Comparison of ENCODE assay signal across 1 cellular context in genomic region chr17:75877752-75878173, GRCh38.
TF ChIP-seq lines count a peak whose summit lies in the region.

No MANE protein-coding gene starts in this region.

TF ChIP-seq in HepG2, 621 proteins besides CTCF, POLR2A, EP300 and RAD21 (continued from another document and continues in another):
- TF ChIP-seq ZNF275 (CRISPR knock-in tag; IDR thresholded peaks at IDR 0.05; ENCODE audit: borderline replicate concordance) (no peak; the same call in none of the 2 replicates), ZKSCAN5 (CRISPR knock-in tag; IDR thresholded peaks at IDR 0.05) (no peak), RFXAP (CRISPR knock-in tag; IDR thresholded peaks at IDR 0.05; ENCODE audit: borderline replicate concordance) (peak; percentile 17; the same call in 1 of the 2 replicates), GATAD2A (CRISPR knock-in tag; IDR thresholded peaks at IDR 0.05) (no peak), ZNF10 (CRISPR knock-in tag; IDR thresholded peaks at IDR 0.05; ENCODE audit: borderline replicate concordance, low read depth) (no peak), CREB3 (CRISPR knock-in tag; IDR thresholded peaks at IDR 0.05) (peak; percentile 75), ZNF232 (CRISPR knock-in tag; IDR thresholded peaks at IDR 0.05; ENCODE audit: borderline replicate concordance) (no peak), ZNF747 (CRISPR knock-in tag; IDR thresholded peaks at IDR 0.05; ENCODE audit: borderline replicate concordance) (no peak; the same call in 1 of the 2 replicates), NAIF1 (CRISPR knock-in tag; IDR thresholded peaks at IDR 0.05; ENCODE audit: borderline replicate concordance) (no peak), TOPORS (CRISPR knock-in tag; IDR thresholded peaks at IDR 0.05) (peak; percentile 90), TBL1XR1 (IDR thresholded peaks at IDR 0.05; ENCODE audit: borderline replicate concordance, low read length, partially characterized antibody) (peak; percentile 55), AGO2 (optimal IDR thresholded peaks at IDR 0.05; ENCODE audit: low read depth, low read length) (peak; percentile 98), ZNF780A (CRISPR knock-in tag; IDR thresholded peaks at IDR 0.05) (no peak), AKAP8 (CRISPR knock-in tag; IDR thresholded peaks at IDR 0.05) (peak; percentile 93; the same call in 1 of the 2 replicates), RCOR2 (CRISPR knock-in tag; IDR thresholded peaks at IDR 0.05) (no peak), NFKBIZ (CRISPR knock-in tag; IDR thresholded peaks at IDR 0.05) (no peak), TERF1 (CRISPR knock-in tag; IDR thresholded peaks at IDR 0.05) (peak; percentile 70; the same call in 1 of the 2 replicates), SETDB1 (CRISPR knock-in tag; IDR thresholded peaks at IDR 0.05; ENCODE audit: borderline replicate concordance) (no peak), GZF1 (CRISPR knock-in tag; IDR thresholded peaks at IDR 0.05) (no peak), RFX1 (IDR thresholded peaks at IDR 0.05) (no peak), ZNF749 (CRISPR knock-in tag; IDR thresholded peaks at IDR 0.05; ENCODE audit: borderline replicate concordance) (peak; percentile 77; the same call in 1 of the 2 replicates), IRF1 (CRISPR knock-in tag; IDR thresholded peaks at IDR 0.05; ENCODE audit: low read depth) (0 out of 2 replicates have a peak, but pooled peaks have one; percentile 74), MTERF4 (CRISPR knock-in tag; IDR thresholded peaks at IDR 0.05) (peak; percentile 75; the same call in 1 of the 2 replicates), HNRNPLL (IDR thresholded peaks at IDR 0.05; ENCODE audit: low read depth, low read length, poor library complexity, severe bottlenecking) (peak; percentile 98), ZNF670 (CRISPR knock-in tag; IDR thresholded peaks at IDR 0.05; ENCODE audit: borderline replicate concordance) (no peak), NCOR1 (IDR thresholded peaks at IDR 0.05; ENCODE audit: borderline replicate concordance, low read length) (no peak; the same call in 1 of the 2 replicates), FOXM1 (CRISPR knock-in tag; IDR thresholded peaks at IDR 0.05) (peak; percentile 48; the same call in 1 of the 2 replicates), PAXIP1 (CRISPR knock-in tag; conservative IDR thresholded peaks at IDR 0.05) (no peak), ZNF383 (CRISPR knock-in tag; IDR thresholded peaks at IDR 0.05; ENCODE audit: borderline replicate concordance) (peak; percentile 81; the same call in 1 of the 2 replicates), ZNF800 (CRISPR knock-in tag; IDR thresholded peaks at IDR 0.05) (peak; percentile 95), ZNF615 (CRISPR knock-in tag; IDR thresholded peaks at IDR 0.05; ENCODE audit: borderline replicate concordance) (no peak), ZNF619 (CRISPR knock-in tag; IDR thresholded peaks at IDR 0.05) (no peak), ZNF879 (CRISPR knock-in tag; IDR thresholded peaks at IDR 0.05) (peak; percentile 36; the same call in 1 of the 2 replicates), ZNF282 (IDR thresholded peaks at IDR 0.05; ENCODE audit: partially characterized antibody) (no peak), HOXA5 (CRISPR knock-in tag; IDR thresholded peaks at IDR 0.05) (peak; percentile 28; the same call in 1 of the 2 replicates), BHLHE40 (IDR thresholded peaks at IDR 0.05; ENCODE audit: low read length) (peak; percentile 55), ZNF251 (CRISPR knock-in tag; IDR thresholded peaks at IDR 0.05) (no peak), ZNF652 (CRISPR knock-in tag; IDR thresholded peaks at IDR 0.05; ENCODE audit: borderline replicate concordance, low read depth) (no peak), GABPB1 (CRISPR knock-in tag; IDR thresholded peaks at IDR 0.05) (0 out of 2 replicates have a peak, but pooled peaks have one; percentile 7), ZBTB39 (CRISPR knock-in tag; IDR thresholded peaks at IDR 0.05) (no peak), NBN (conservative IDR thresholded peaks at IDR 0.05) (no peak), HCFC1 (IDR thresholded peaks at IDR 0.05; ENCODE audit: low read depth, low read length) (no peak)
- TF ChIP-seq, protein P1, sequence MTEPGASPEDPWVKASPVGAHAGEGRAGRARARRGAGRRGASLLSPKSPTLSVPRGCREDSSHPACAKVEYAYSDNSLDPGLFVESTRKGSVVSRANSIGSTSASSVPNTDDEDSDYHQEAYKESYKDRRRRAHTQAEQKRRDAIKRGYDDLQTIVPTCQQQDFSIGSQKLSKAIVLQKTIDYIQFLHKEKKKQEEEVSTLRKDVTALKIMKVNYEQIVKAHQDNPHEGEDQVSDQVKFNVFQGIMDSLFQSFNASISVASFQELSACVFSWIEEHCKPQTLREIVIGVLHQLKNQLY (CRISPR knock-in tag; IDR thresholded peaks at IDR 0.05), result no peak
- TF ChIP-seq, protein P2, sequence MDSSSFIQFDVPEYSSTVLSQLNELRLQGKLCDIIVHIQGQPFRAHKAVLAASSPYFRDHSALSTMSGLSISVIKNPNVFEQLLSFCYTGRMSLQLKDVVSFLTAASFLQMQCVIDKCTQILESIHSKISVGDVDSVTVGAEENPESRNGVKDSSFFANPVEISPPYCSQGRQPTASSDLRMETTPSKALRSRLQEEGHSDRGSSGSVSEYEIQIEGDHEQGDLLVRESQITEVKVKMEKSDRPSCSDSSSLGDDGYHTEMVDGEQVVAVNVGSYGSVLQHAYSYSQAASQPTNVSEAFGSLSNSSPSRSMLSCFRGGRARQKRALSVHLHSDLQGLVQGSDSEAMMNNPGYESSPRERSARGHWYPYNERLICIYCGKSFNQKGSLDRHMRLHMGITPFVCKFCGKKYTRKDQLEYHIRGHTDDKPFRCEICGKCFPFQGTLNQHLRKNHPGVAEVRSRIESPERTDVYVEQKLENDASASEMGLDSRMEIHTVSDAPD (CRISPR knock-in tag; IDR thresholded peaks at IDR 0.05), result no peak
- TF ChIP-seq, protein P3, sequence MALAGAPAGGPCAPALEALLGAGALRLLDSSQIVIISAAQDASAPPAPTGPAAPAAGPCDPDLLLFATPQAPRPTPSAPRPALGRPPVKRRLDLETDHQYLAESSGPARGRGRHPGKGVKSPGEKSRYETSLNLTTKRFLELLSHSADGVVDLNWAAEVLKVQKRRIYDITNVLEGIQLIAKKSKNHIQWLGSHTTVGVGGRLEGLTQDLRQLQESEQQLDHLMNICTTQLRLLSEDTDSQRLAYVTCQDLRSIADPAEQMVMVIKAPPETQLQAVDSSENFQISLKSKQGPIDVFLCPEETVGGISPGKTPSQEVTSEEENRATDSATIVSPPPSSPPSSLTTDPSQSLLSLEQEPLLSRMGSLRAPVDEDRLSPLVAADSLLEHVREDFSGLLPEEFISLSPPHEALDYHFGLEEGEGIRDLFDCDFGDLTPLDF (CRISPR knock-in tag; IDR thresholded peaks at IDR 0.05), result peak; percentile 42; the same call in 1 of the 2 replicates
- TF ChIP-seq, protein P4, sequence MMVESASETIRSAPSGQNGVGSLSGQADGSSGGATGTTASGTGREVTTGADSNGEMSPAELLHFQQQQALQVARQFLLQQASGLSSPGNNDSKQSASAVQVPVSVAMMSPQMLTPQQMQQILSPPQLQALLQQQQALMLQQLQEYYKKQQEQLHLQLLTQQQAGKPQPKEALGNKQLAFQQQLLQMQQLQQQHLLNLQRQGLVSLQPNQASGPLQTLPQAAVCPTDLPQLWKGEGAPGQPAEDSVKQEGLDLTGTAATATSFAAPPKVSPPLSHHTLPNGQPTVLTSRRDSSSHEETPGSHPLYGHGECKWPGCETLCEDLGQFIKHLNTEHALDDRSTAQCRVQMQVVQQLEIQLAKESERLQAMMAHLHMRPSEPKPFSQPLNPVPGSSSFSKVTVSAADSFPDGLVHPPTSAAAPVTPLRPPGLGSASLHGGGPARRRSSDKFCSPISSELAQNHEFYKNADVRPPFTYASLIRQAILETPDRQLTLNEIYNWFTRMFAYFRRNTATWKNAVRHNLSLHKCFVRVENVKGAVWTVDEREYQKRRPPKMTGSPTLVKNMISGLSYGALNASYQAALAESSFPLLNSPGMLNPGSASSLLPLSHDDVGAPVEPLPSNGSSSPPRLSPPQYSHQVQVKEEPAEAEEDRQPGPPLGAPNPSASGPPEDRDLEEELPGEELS (CRISPR knock-in tag; IDR thresholded peaks at IDR 0.05), result no peak
